ENCODE assay signal across 15 cellular contexts in the genomic region with DNA sequence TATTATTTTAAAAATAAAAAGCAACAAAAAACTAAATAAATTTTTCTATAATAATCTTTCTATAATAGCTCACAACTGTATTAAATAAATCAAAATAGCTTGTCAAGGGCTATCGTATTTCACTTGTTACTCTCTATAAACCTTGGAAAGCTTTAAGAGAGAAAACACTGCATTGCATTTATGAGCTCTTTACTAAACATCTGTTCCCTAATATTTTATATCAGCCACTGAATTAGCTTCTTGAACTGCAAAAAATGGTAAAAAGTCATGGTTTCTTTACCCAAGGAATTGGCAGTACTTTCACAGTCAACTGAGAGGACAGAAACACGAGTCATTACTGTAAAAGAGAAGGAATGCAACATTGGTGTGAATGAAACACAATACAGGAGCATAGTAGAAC.
"Had no signal": no experiment of that assay in that cellular context is flagged by ENCODE, and none has a peak within 500 bp of the region (broad histone marks: within the 10 kb centered on the region; RNA-seq: fewer than 3 reads in every experiment).

No MANE protein-coding gene starts in this region.

- DNase-seq: activated CD4-positive, alpha-beta T cell treated with anti-CD3 and anti-CD28 coated beads, Interleukin-2, amount 50 U/mL, for 1 hour; activated CD8-positive, alpha-beta memory T cell treated with anti-CD3 and anti-CD28 coated beads for 24 hours; activated gamma-delta T cell treated with Interleukin-2 at 50 U/mL for 16 hours; activated naive CD8-positive, alpha-beta T cell treated with anti-CD3 and anti-CD28 coated beads for 36 hours; anterior cingulate cortex; esophagus squamous epithelium; gastrocnemius medialis; left colon; midbrain; psoas muscle; spleen; T-helper 9 cell had no signal

- H3K4me3 ChIP-seq: esophagus squamous epithelium, gastrocnemius medialis, lung, neural progenitor cell, psoas muscle, spleen had no signal

- FAIRE-seq: bronchial epithelial cell had no signal
